Comparison of ENCODE assay signal across 17 cellular contexts in the genomic region with DNA sequence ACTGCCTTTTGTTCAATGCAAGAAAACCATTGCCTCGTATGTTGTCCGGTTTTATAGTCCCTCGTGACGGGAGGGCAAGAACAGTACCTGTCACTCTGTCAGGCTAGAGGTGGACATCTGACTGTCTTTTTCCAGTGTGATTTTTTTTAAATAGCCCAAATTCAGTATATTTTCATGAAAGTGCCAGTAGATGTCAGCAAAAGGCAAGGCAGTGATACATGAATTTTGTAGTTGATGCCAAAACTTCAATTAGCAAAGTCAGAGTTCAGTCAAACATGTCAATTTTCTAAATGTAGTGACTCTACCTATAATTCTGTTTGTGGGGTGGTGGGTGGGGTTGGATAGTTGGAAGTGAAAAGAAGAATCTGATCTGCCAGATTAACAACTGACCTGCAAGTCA.
DNase-seq lines count a peak whose midpoint lies in the region; ATAC-seq and TF ChIP-seq lines count a peak whose summit lies in the region.
"Had no signal": no experiment of that assay in that cellular context is flagged by ENCODE, and none has a peak within 500 bp of the region (broad histone marks: within the 10 kb centered on the region; RNA-seq: fewer than 3 reads in every experiment).

No MANE protein-coding gene starts in this region.

- no peak overlapping the region for H2AFZ ChIP-seq in PC-3 (ENCODE audit: low read length)

- no peak for ATAC-seq in PC-3
- ATAC-seq: activated T-helper 17 cell treated with anti-CD3 and anti-CD28 coated beads, Interleukin-2, amount 50 U/mL, for 72 hours; Right ventricle myocardium inferior had no signal

- H3K9me2 ChIP-seq in PC-3 (replicated peaks; ENCODE audit: low read length), result no peaks in the 10 kb centered on the region

- DNase-seq in DMS53 (lab: John Stamatoyannopoulos, UW), result peak; percentile 45
- peak; percentile 10 to 19 for DNase-seq in Kasumi-1 (lab: John Stamatoyannopoulos, UW)
- DNase-seq in PC-3, result peak; percentile 25
- DNase-seq in epithelial cell of proximal tubule (ENCODE audit: low read depth), result no peak
- DNase-seq in amniotic stem cell (lab: John Stamatoyannopoulos, UW), result no peak
- DNase-seq in activated naive CD4-positive, alpha-beta T cell treated with anti-CD3 and anti-CD28 coated beads for 36 hours, result no peak
- no peak for DNase-seq in T-helper 1 cell
- DNase-seq in foreskin melanocyte, result no peak
- DNase-seq: activated CD4-positive, alpha-beta memory T cell treated with anti-CD3 and anti-CD28 coated beads, Interleukin-2, amount 10 ng/mL, durations not matched to agents 7 days and 5 days; amygdala; cortex of kidney; left ventricle myocardium inferior; MV-4-11; NCI-H510A treated with DMSO at 0.1 percent for 48 hours had no signal

- H3K27ac ChIP-seq in PC-3 (ENCODE audit: low read length), result no peak overlapping the region
- H3K27ac ChIP-seq: left ventricle myocardium inferior had no signal

- H3K4me3 ChIP-seq in PC-3 (ENCODE audit: low read length) (no peak overlapping the region), epithelial cell of proximal tubule (ENCODE audit: low read depth, low read length) (no peak overlapping the region)
- H3K4me3 ChIP-seq: left ventricle myocardium inferior had no signal

- no peaks in the 10 kb centered on the region for H3K36me3 ChIP-seq in PC-3 (ENCODE audit: low read depth, low read length)
- H3K36me3 ChIP-seq: left ventricle myocardium inferior had no signal

- no peaks in the 10 kb centered on the region for H3F3A ChIP-seq in PC-3 (ENCODE audit: low read length, unreplicated experiment)

- peak; percentile 54 for TF ChIP-seq CTCF in PC-3 (conservative IDR thresholded peaks at IDR 0.05; ENCODE audit: low read depth, low read length)
- TF ChIP-seq CTCF in epithelial cell of proximal tubule (conservative IDR thresholded peaks at IDR 0.05; ENCODE audit: low read depth, low read length), result peak; percentile 14

- H3K27me3 Mint-ChIP-seq in activated naive CD4-positive, alpha-beta T cell treated with anti-CD3 and anti-CD28 coated beads for 36 hours (ENCODE audit: low read depth), result no peaks in the 10 kb centered on the region
- H3K27me3 Mint-ChIP-seq: activated CD4-positive, alpha-beta memory T cell treated with anti-CD3 and anti-CD28 coated beads, Interleukin-2, amount 10 ng/mL, durations not matched to agents 7 days and 5 days; activated T-helper 17 cell treated with anti-CD3 and anti-CD28 coated beads, Interleukin-2, amount 50 U/mL, for 72 hours; B cell had no signal

- intact Hi-C loops in PC-3 (cut with micrococcal nuclease), result loop anchor here (5.0 kb wide), 1 partner anchor 834 kb away; no protein-coding TSS in a partner anchor
- intact Hi-C loops in activated naive CD4-positive, alpha-beta T cell treated with anti-CD3 and anti-CD28 coated beads for 36 hours (cut with micrococcal nuclease), result no loop called here

- POLR2A ChIA-PET in PC-3 (lab: Charles Lee; ENCODE audit: unreplicated experiment), result no interaction called here

- no peak overlapping the region for H3K4me3 Mint-ChIP-seq in activated naive CD4-positive, alpha-beta T cell treated with anti-CD3 and anti-CD28 coated beads for 36 hours
- H3K4me3 Mint-ChIP-seq: activated CD4-positive, alpha-beta memory T cell treated with anti-CD3 and anti-CD28 coated beads, Interleukin-2, amount 10 ng/mL, durations not matched to agents 7 days and 5 days; activated T-helper 17 cell treated with anti-CD3 and anti-CD28 coated beads, Interleukin-2, amount 50 U/mL, for 72 hours; B cell had no signal

- no peaks in the 10 kb centered on the region for H3K9me3 Mint-ChIP-seq in activated naive CD4-positive, alpha-beta T cell treated with anti-CD3 and anti-CD28 coated beads for 36 hours
- H3K9me3 Mint-ChIP-seq: activated T-helper 17 cell treated with anti-CD3 and anti-CD28 coated beads, Interleukin-2, amount 50 U/mL, for 72 hours had no signal

- no peaks in the 10 kb centered on the region for H3K79me2 ChIP-seq in PC-3 (ENCODE audit: low read length)

- H3K27ac Mint-ChIP-seq in activated naive CD4-positive, alpha-beta T cell treated with anti-CD3 and anti-CD28 coated beads for 36 hours, result no peak overlapping the region
- H3K27ac Mint-ChIP-seq: activated CD4-positive, alpha-beta memory T cell treated with anti-CD3 and anti-CD28 coated beads, Interleukin-2, amount 10 ng/mL, durations not matched to agents 7 days and 5 days; activated T-helper 17 cell treated with anti-CD3 and anti-CD28 coated beads, Interleukin-2, amount 50 U/mL, for 72 hours; B cell had no signal

- no peak overlapping the region for H3K4me2 ChIP-seq in PC-3 (ENCODE audit: low read length)

- H3K9me3 ChIP-seq in PC-3 (ENCODE audit: low read length), result no peaks in the 10 kb centered on the region
- H3K9me3 ChIP-seq: left ventricle myocardium inferior had no signal

- BruUV-seq in PC-3 (replicated peaks; lab: Mats Ljungman, UMichigan), result no TSS peak

- no peaks in the 10 kb centered on the region for H3K4me1 ChIP-seq in PC-3 (ENCODE audit: insufficient read depth, low read length)
- H3K4me1 ChIP-seq: left ventricle myocardium inferior had no signal

- no peaks in the 10 kb centered on the region for H3K4me1 Mint-ChIP-seq in activated naive CD4-positive, alpha-beta T cell treated with anti-CD3 and anti-CD28 coated beads for 36 hours (ENCODE audit: low read depth)
- H3K4me1 Mint-ChIP-seq: activated CD4-positive, alpha-beta memory T cell treated with anti-CD3 and anti-CD28 coated beads, Interleukin-2, amount 10 ng/mL, durations not matched to agents 7 days and 5 days; activated T-helper 17 cell treated with anti-CD3 and anti-CD28 coated beads, Interleukin-2, amount 50 U/mL, for 72 hours; B cell had no signal

- H4K20me1 ChIP-seq in PC-3 (ENCODE audit: low read length), result no peaks in the 10 kb centered on the region

- H3K9ac ChIP-seq in PC-3 (ENCODE audit: low read length), result no peak overlapping the region

- no peaks in the 10 kb centered on the region for H3K36me3 Mint-ChIP-seq in activated naive CD4-positive, alpha-beta T cell treated with anti-CD3 and anti-CD28 coated beads for 36 hours (ENCODE audit: low read depth)

- peaks cover 11% of the 10 kb centered on the region for H3K27me3 ChIP-seq in PC-3 (ENCODE audit: low read length)

- CTCF ChIA-PET in PC-3 (lab: Charles Lee), result no interaction called here
- CTCF ChIA-PET in activated naive CD4-positive, alpha-beta T cell treated with anti-CD3 and anti-CD28 coated beads for 36 hours (lab: Charles Lee), result no interaction called here

Comparison
In these comparisons a context has a peak if more than half of its experiments do, and no peak if none do; other contexts are left out.
1. DNase-seq: peak in DMS53 (single experiment), Kasumi-1 (2 of 2) and PC-3 (single experiment); none in epithelial cell of proximal tubule (single experiment), amniotic stem cell (single experiment), activated naive CD4-positive, alpha-beta T cell treated with anti-CD3 and anti-CD28 coated beads for 36 hours (single experiment), T-helper 1 cell (0 of 5) and foreskin melanocyte (single experiment).